Comparison of ENCODE assay signal across 8 cellular contexts in genomic region chr5:41339339-41339738, GRCh38.
"Had no signal": no experiment of that assay in that cellular context is flagged by ENCODE, and none has a peak within 500 bp of the region (broad histone marks: within the 10 kb centered on the region; RNA-seq: fewer than 3 reads in every experiment).

No MANE protein-coding gene starts in this region.

- DNase-seq: IMR-90, KBM-7, KG1 had no signal

- H3K27ac ChIP-seq: HL-60 had no signal

- ATAC-seq: HepG2, K562 had no signal

- H3K4me3 Mint-ChIP-seq: IgD-negative memory B cell had no signal

- H3K4me3 ChIP-seq: K562 had no signal

- H3K36me3 Mint-ChIP-seq: IgD-negative memory B cell had no signal

- H3K4me1 Mint-ChIP-seq: IgD-negative memory B cell had no signal

- H3K27me3 Mint-ChIP-seq: IgD-negative memory B cell had no signal

- FAIRE-seq: HepG2, HTR-8/SVneo, K562 had no signal
